12 cellular contexts compared by ENCODE assay signal in the genomic region with DNA sequence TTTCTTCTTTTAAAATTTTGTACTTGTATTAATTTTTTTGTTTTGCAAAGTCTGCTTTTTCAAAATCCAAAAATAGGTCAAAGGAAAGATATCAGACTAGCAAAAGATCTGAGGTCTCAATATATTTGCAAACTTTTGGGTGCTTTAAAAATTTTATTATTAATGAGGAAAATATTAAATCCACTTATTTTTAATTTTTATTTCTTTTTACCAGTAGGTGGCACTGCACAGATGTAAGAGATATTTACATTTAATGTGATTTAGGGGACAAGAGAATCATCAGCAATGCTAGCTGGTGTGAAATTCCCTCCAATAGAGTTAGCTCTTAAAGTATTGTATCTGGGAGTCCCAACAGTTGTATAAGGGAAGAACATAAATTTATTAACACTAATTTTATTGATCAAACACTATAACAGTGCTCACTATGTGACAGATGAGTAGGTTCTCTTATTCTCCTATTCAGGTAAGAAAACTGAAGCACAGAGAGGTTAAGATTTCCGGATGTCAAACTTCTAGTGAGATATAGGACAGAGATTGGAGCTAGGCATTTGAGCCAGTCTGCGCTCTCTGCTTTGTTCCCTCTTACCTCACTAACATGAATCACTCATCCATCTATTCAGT. TPM values are rescaled to one million over a fixed set of nuclear protein-coding genes. Genes with fewer than 3 reads are reported as not detected.
DNase-seq lines count a peak whose midpoint lies in the region; ATAC-seq, FAIRE-seq and TF ChIP-seq lines count a peak whose summit lies in the region.
"Had no signal": no experiment of that assay in that cellular context is flagged by ENCODE, and none has a peak within 500 bp of the region (broad histone marks: within the 10 kb centered on the region; RNA-seq: fewer than 3 reads in every experiment).

No MANE protein-coding gene starts in this region.

- no peaks in the 10 kb centered on the region for H3K36me3 ChIP-seq in BJ (ENCODE audit: control insufficient read depth, insufficient read depth, low read length)
- no peaks in the 10 kb centered on the region for H3K36me3 ChIP-seq in HCT116 (ENCODE audit: control insufficient read depth in 1 of 2, insufficient read depth in 2 of 2, low read length in 2 of 2)
- H3K36me3 ChIP-seq in kidney epithelial cell (ENCODE audit: control insufficient read depth, insufficient read depth, low read length) = no peaks in the 10 kb centered on the region

- POLR2A ChIA-PET in BJ (lab: Charles Lee) (no interaction called here), HCT116 (lab: Charles Lee) (no interaction called here)

- CTCF ChIA-PET in BJ (lab: Yijun Ruan, JAX) = interaction anchor here (0.9 to 2.1 kb wide), 6 partner anchors 11 to 131 kb away, joined by 3 to 10 read pairs (median 4); no protein-coding TSS in a partner anchor
- CTCF ChIA-PET in HCT116 (lab: Charles Lee) = interaction anchor here (0.6 to 1.2 kb wide), 7 partner anchors 10 to 138 kb away, joined by 3 to 4 read pairs (median 3); no protein-coding TSS in a partner anchor

- BruUV-seq in HCT116 (replicated peaks; lab: Mats Ljungman, UMichigan) = no TSS peak

- FAIRE-seq in HTR-8/SVneo (lab: Jason Lieb, UNC) = no peak
- FAIRE-seq: endometrium had no signal

- TF ChIP-seq CTCF in BJ (IDR thresholded peaks at IDR 0.05; ENCODE audit: insufficient read depth, low read depth, low read length) = peak; percentile 32
- TF ChIP-seq CTCF in HCT116 (IDR thresholded peaks at IDR 0.05 in 2 of 3, conservative IDR thresholded peaks at IDR 0.05 in 1 of 3; ENCODE audit: borderline replicate concordance in 1 of 3, insufficient read depth in 1 of 3, low read depth in 2 of 3, low read length in 2 of 3) = peak in 2 of 3 experiments; percentile 15 to 44; a peak in 2 of 6 replicates
- TF ChIP-seq CTCF in kidney epithelial cell (IDR thresholded peaks at IDR 0.05; ENCODE audit: insufficient read depth, low read length, poor library complexity, severe bottlenecking) = peak; percentile 31

- no peaks in the 10 kb centered on the region for H3K4me1 ChIP-seq in HCT116 (ENCODE audit: control insufficient read depth in 1 of 2, insufficient read depth in 2 of 2, low read length in 2 of 2)

- H3K27me3 ChIP-seq in BJ (ENCODE audit: control insufficient read depth, insufficient read depth, low read length) (no peaks in the 10 kb centered on the region), HCT116 (ENCODE audit: insufficient read depth, low read length) (no peaks in the 10 kb centered on the region), kidney epithelial cell (ENCODE audit: control insufficient read depth, insufficient read depth, low read length) (no peaks in the 10 kb centered on the region)

- no peak overlapping the region for H2AFZ ChIP-seq in HCT116 (ENCODE audit: low read depth, low read length, poor library complexity, severe bottlenecking)

- no peak overlapping the region for H3K4me3 ChIP-seq in BJ (ENCODE audit: low read depth, low read length)
- no peak overlapping the region for H3K4me3 ChIP-seq in HCT116 (replicated peaks in 1 of 2; ENCODE audit: low read depth in 1 of 2, low read length in 2 of 2)
- no peak overlapping the region for H3K4me3 ChIP-seq in kidney epithelial cell (ENCODE audit: low read depth, low read length)

- H3K4me2 ChIP-seq in HCT116 (ENCODE audit: low read length) = no peak overlapping the region

- intact Hi-C loops in HCT116 (cut with micrococcal nuclease) = no loop called here

- no peaks in the 10 kb centered on the region for H3K9me2 ChIP-seq in HCT116 (ENCODE audit: insufficient read depth)

- no peaks in the 10 kb centered on the region for H4K20me1 ChIP-seq in HCT116 (ENCODE audit: insufficient read depth)

- H3K9ac ChIP-seq in HCT116 (ENCODE audit: low read length) = no peak overlapping the region

- RAD21 ChIA-PET in HCT116 (lab: Charles Lee; ENCODE audit: low non-redundant PET in 1 of 2, low total read pairs in 2 of 2, uncharacterized antibody in 2 of 2, unreplicated experiment in 2 of 2) = no interaction called here

- H3K27ac ChIP-seq in HCT116 (ENCODE audit: low read depth, low read length) = no peak overlapping the region

- H3K27ac Mint-ChIP-seq in activated naive CD4-positive, alpha-beta T cell treated with anti-CD3 and anti-CD28 coated beads, Interleukin-2, amount 50 U/mL, for 72 hours = no peak overlapping the region
- H3K27ac Mint-ChIP-seq: activated T-cell treated with anti-CD3 and anti-CD28 coated beads, Interleukin-2, amount 50 U/mL, for 24 hours; T-helper 1 cell treated with Interleukin-12 subunit alpha and Interleukin-12 subunit beta and Interleukin-4 antibody, amounts not matched to agents 30 μg/mL and 1 μg/mL, for 36 hours had no signal

- H3K79me2 ChIP-seq in HCT116 (ENCODE audit: insufficient read depth, low read length) = no peaks in the 10 kb centered on the region

- DNase-seq in BJ (ENCODE audit: low read depth) = no peak
- DNase-seq in HCT116 (ENCODE audit: low read depth, low spot score) = peak; percentile 6
- DNase-seq in amniotic epithelial cell (ENCODE audit: low read depth) = peak; percentile 8
- DNase-seq in kidney epithelial cell (ENCODE audit: low read depth) = no peak
- no peak for DNase-seq in NCI-H510A treated with DMSO at 0.1 percent for 48 hours (lab: John Stamatoyannopoulos, UW)
- DNase-seq in HTR-8/SVneo (ENCODE audit: insufficient read length, low spot score) = no peak
- no peak for DNase-seq in activated naive CD4-positive, alpha-beta T cell treated with anti-CD3 and anti-CD28 coated beads, Interleukin-2, amount 50 U/mL, for 72 hours (ENCODE audit: low spot score in 2 of 2)
- DNase-seq: activated T-cell treated with anti-CD3 and anti-CD28 coated beads, Interleukin-2, amount 50 U/mL, for 24 hours; midbrain had no signal

- TF ChIP-seq POLR2A in HCT116 (IDR thresholded peaks at IDR 0.05; ENCODE audit: borderline replicate concordance, extremely low read depth, insufficient read depth, insufficient read length) = no peak

- ATAC-seq in HCT116 = peak; percentile 25; the same call in 1 of the 2 replicates
- no peak for ATAC-seq in HG03175 (IDR thresholded peaks at IDR 0.05; ENCODE audit: unreplicated experiment)
- no peak for ATAC-seq in activated naive CD4-positive, alpha-beta T cell treated with anti-CD3 and anti-CD28 coated beads, Interleukin-2, amount 50 U/mL, for 72 hours

- H3K9me3 Mint-ChIP-seq in activated naive CD4-positive, alpha-beta T cell treated with anti-CD3 and anti-CD28 coated beads, Interleukin-2, amount 50 U/mL, for 72 hours = no peaks in the 10 kb centered on the region
- H3K9me3 Mint-ChIP-seq: activated T-cell treated with anti-CD3 and anti-CD28 coated beads, Interleukin-2, amount 50 U/mL, for 24 hours; T-helper 1 cell treated with Interleukin-12 subunit alpha and Interleukin-12 subunit beta and Interleukin-4 antibody, amounts not matched to agents 30 μg/mL and 1 μg/mL, for 36 hours had no signal

- H3K9me3 ChIP-seq in HCT116 (ENCODE audit: control insufficient read depth in 1 of 2, insufficient read depth in 1 of 2, low read depth in 1 of 2, low read length in 2 of 2) = no peaks in the 10 kb centered on the region

- H3K36me3 Mint-ChIP-seq in activated naive CD4-positive, alpha-beta T cell treated with anti-CD3 and anti-CD28 coated beads, Interleukin-2, amount 50 U/mL, for 72 hours = no peaks in the 10 kb centered on the region

- TF ChIP-seq RAD21 in HCT116 (IDR thresholded peaks at IDR 0.05; ENCODE audit: low read depth) = 0 out of 2 replicates have a peak, but pooled peaks have one; percentile 7

TF ChIP-seq in HCT116, 20 proteins besides CTCF, POLR2A, EP300 and RAD21:
- no peak for TF ChIP-seq JUND (IDR thresholded peaks at IDR 0.05)

RNA-seq across cellular contexts. Expression of a gene that starts 30.5 kb away (rescaled TPM):
- not detected in 2 replicates for polyA plus RNA-seq in BJ (2011; rRNA removed)
- not detected in 2 replicates for polyA minus RNA-seq in BJ (2011; rRNA and poly(A)+ RNA removed)
- not detected for total RNA-seq in HCT116 (2021; ENCODE audit: unreplicated experiment)
- 0.09 TPM in 1 of 2 replicates, not detected in the other for polyA plus RNA-seq in HCT116 (2012)
- total RNA-seq in kidney epithelial cell = 0.21 and 0.54 TPM in 2 replicates
- total RNA-seq in activated naive CD4-positive, alpha-beta T cell treated with anti-CD3 and anti-CD28 coated beads, Interleukin-2, amount 50 U/mL, for 72 hours = not detected

Comparison
In these comparisons a context has a peak if more than half of its experiments do, and no peak if none do; other contexts are left out.
1. DNase-seq: peak in HCT116 (single experiment) and amniotic epithelial cell (single experiment); none in BJ (single experiment), kidney epithelial cell (single experiment), NCI-H510A treated with DMSO at 0.1 percent for 48 hours (single experiment), HTR-8/SVneo (single experiment) and activated naive CD4-positive, alpha-beta T cell treated with anti-CD3 and anti-CD28 coated beads, Interleukin-2, amount 50 U/mL, for 72 hours (0 of 2).
2. Peak in every context shown above with its lines, with median percentiles within 50 percentile points of each other: CTCF ChIP-seq.